24 cellular contexts compared by ENCODE assay signal in the genomic region with DNA sequence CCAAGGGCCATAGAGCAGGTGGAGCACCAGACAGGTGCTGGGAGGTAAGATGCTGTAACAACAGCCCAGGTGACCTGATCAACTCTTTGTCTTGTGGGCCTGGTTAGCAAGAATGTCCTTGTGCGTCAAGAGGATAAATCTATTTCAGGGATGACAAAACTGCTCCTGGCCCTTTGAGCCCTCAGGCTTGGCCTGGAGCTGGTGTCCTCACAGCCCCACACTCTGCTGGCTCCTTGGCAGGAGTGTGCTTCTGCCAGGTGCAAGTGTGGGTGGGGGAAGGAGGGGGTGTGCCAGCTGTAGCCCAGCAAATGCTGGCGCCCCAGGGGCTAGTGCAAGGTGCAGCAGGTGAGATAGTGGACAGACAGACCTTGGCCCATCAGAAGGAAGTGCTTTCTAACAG. TPM values are rescaled to one million over a fixed set of nuclear protein-coding genes. Genes with fewer than 3 reads are reported as not detected.
DNase-seq lines count a peak whose midpoint lies in the region; ATAC-seq and TF ChIP-seq lines count a peak whose summit lies in the region.
"Had no signal": no experiment of that assay in that cellular context is flagged by ENCODE, and none has a peak within 500 bp of the region (broad histone marks: within the 10 kb centered on the region; RNA-seq: fewer than 3 reads in every experiment).

No MANE protein-coding gene starts in this region.

- in situ Hi-C loops in gastrocnemius medialis (cut with MboI; ENCODE audit: low sequenced_read_pairs in 4 of 4): no loop called here

- H3K4me3 Mint-ChIP-seq in CD8-positive, alpha-beta memory T cell: no peak overlapping the region
- H3K4me3 Mint-ChIP-seq in activated B cell treated with CpG ODN at 0.5 μM for 24 hours: no peak overlapping the region
- no peak overlapping the region for H3K4me3 Mint-ChIP-seq in activated CD4-positive, alpha-beta T cell treated with anti-CD3 and anti-CD28 coated beads, Interleukin-2, amount 10 ng/mL, durations not matched to agents 7 days and 5 days
- H3K4me3 Mint-ChIP-seq: activated CD4-positive, alpha-beta T cell treated with anti-CD3 and anti-CD28 coated beads, Interleukin-2, amount 10 ng/mL, durations not matched to agents 24 days and 14 days; activated naive CD4-positive, alpha-beta T cell treated with anti-CD3 and anti-CD28 coated beads for 36 hours; GM23338; mesothelial cell of epicardium; naive thymus-derived CD8-positive, alpha-beta T cell; type B pancreatic cell had no signal

- H3K36me3 Mint-ChIP-seq in CD8-positive, alpha-beta memory T cell: peaks cover 6 to 62% (median 9%) of the 10 kb centered on the region in 3 donors
- H3K36me3 Mint-ChIP-seq in activated B cell treated with CpG ODN at 0.5 μM for 24 hours (ENCODE audit: low read depth): peaks cover 80% of the 10 kb centered on the region
- peaks cover 13% of the 10 kb centered on the region for H3K36me3 Mint-ChIP-seq in activated CD4-positive, alpha-beta T cell treated with anti-CD3 and anti-CD28 coated beads, Interleukin-2, amount 10 ng/mL, durations not matched to agents 7 days and 5 days (ENCODE audit: low read depth)
- H3K36me3 Mint-ChIP-seq: type B pancreatic cell had no signal

- H3K9me3 ChIP-seq in CD8-positive, alpha-beta memory T cell (ENCODE audit: low read length): no peaks in the 10 kb centered on the region
- H3K9me3 ChIP-seq in gastrocnemius medialis: no peaks in the 10 kb centered on the region
- H3K9me3 ChIP-seq: breast epithelium had no signal

- no peaks in the 10 kb centered on the region for H3K9me3 Mint-ChIP-seq in CD8-positive, alpha-beta memory T cell
- H3K9me3 Mint-ChIP-seq in activated B cell treated with CpG ODN at 0.5 μM for 24 hours: no peaks in the 10 kb centered on the region
- H3K9me3 Mint-ChIP-seq in activated CD4-positive, alpha-beta T cell treated with anti-CD3 and anti-CD28 coated beads, Interleukin-2, amount 10 ng/mL, durations not matched to agents 7 days and 5 days: no peaks in the 10 kb centered on the region
- H3K9me3 Mint-ChIP-seq: activated naive CD4-positive, alpha-beta T cell treated with anti-CD3 and anti-CD28 coated beads for 36 hours; naive thymus-derived CD8-positive, alpha-beta T cell; type B pancreatic cell had no signal

- peak overlapping the region in 5 of 8 donors; percentile 33 to 77 (median 72) for H3K27ac Mint-ChIP-seq in CD8-positive, alpha-beta memory T cell
- H3K27ac Mint-ChIP-seq in activated B cell treated with CpG ODN at 0.5 μM for 24 hours: peak overlapping the region; percentile 31
- H3K27ac Mint-ChIP-seq in activated CD4-positive, alpha-beta T cell treated with anti-CD3 and anti-CD28 coated beads, Interleukin-2, amount 10 ng/mL, durations not matched to agents 7 days and 5 days: no peak overlapping the region
- H3K27ac Mint-ChIP-seq: activated naive CD4-positive, alpha-beta T cell treated with anti-CD3 and anti-CD28 coated beads for 36 hours; GM23338; mesothelial cell of epicardium; type B pancreatic cell had no signal

- CTCF ChIA-PET in CD8-positive, alpha-beta memory T cell (lab: Charles Lee): no interaction called here
- CTCF ChIA-PET in activated B cell treated with CpG ODN at 0.5 μM for 24 hours (lab: Charles Lee): no interaction called here
- CTCF ChIA-PET in activated CD4-positive, alpha-beta T cell treated with anti-CD3 and anti-CD28 coated beads, Interleukin-2, amount 10 ng/mL, durations not matched to agents 7 days and 5 days (lab: Charles Lee): no interaction called here

- no peak for TF ChIP-seq POLR2A in gastrocnemius medialis (IDR thresholded peaks at IDR 0.05)

- no peaks in the 10 kb centered on the region for H3K27me3 ChIP-seq in CD8-positive, alpha-beta memory T cell (ENCODE audit: insufficient read depth, low read length, poor library complexity, severe bottlenecking)
- H3K27me3 ChIP-seq in gastrocnemius medialis: no peaks in the 10 kb centered on the region
- H3K27me3 ChIP-seq: breast epithelium had no signal

- no peak overlapping the region for H3K27ac ChIP-seq in CD8-positive, alpha-beta memory T cell (ENCODE audit: low read depth, low read length)
- peak overlapping the region in 3 of 4 donors; percentile 34 to 73 (median 68) for H3K27ac ChIP-seq in gastrocnemius medialis
- H3K27ac ChIP-seq: breast epithelium, C4-2B, left ventricle myocardium inferior, SK-N-MC had no signal

- H3K36me3 ChIP-seq in CD8-positive, alpha-beta memory T cell (ENCODE audit: insufficient read depth, low read length): peaks cover 9% of the 10 kb centered on the region
- H3K36me3 ChIP-seq in gastrocnemius medialis: peaks cover 0 to 51% of the 10 kb centered on the region in 2 donors
- H3K36me3 ChIP-seq: breast epithelium, left ventricle myocardium inferior had no signal

- intact Hi-C loops in activated B cell treated with CpG ODN at 0.5 μM for 24 hours (cut with micrococcal nuclease) (no loop called here), gastrocnemius medialis (cut with DNase I; ENCODE audit: low total_unique reads) (no loop called here)

- no peak for TF ChIP-seq CTCF in activated B cell treated with CpG ODN at 0.5 μM for 24 hours (IDR thresholded peaks at IDR 0.05)
- no peak for TF ChIP-seq CTCF in gastrocnemius medialis (IDR thresholded peaks at IDR 0.05 in 4 of 5, conservative IDR thresholded peaks at IDR 0.05 in 1 of 5)

- H3K4me1 ChIP-seq in CD8-positive, alpha-beta memory T cell (ENCODE audit: insufficient read depth, low read length): no peaks in the 10 kb centered on the region
- peaks cover 8 to 50% of the 10 kb centered on the region in 2 donors for H3K4me1 ChIP-seq in gastrocnemius medialis
- H3K4me1 ChIP-seq: breast epithelium, left ventricle myocardium inferior had no signal

- no peak for ATAC-seq in activated B cell treated with CpG ODN at 0.5 μM for 24 hours (ENCODE audit: low read depth)
- ATAC-seq in gastrocnemius medialis: peak; percentile 17 to 77
- ATAC-seq: naive thymus-derived CD8-positive, alpha-beta T cell had no signal

- H3K4me1 Mint-ChIP-seq in CD8-positive, alpha-beta memory T cell: peaks cover 19 to 62% (median 38%) of the 10 kb centered on the region in 3 donors
- H3K4me1 Mint-ChIP-seq in activated B cell treated with CpG ODN at 0.5 μM for 24 hours: peaks cover 75% of the 10 kb centered on the region
- peaks cover 6% of the 10 kb centered on the region for H3K4me1 Mint-ChIP-seq in activated CD4-positive, alpha-beta T cell treated with anti-CD3 and anti-CD28 coated beads, Interleukin-2, amount 10 ng/mL, durations not matched to agents 7 days and 5 days
- H3K4me1 Mint-ChIP-seq: mesothelial cell of epicardium had no signal

- DNase-seq in CD8-positive, alpha-beta memory T cell: no peak
- DNase-seq in NCI-H1105 (lab: John Stamatoyannopoulos, UW) (peak; percentile 46), activated B cell treated with CpG ODN at 0.5 μM for 24 hours (no peak), gastrocnemius medialis (peak in 1 of 2 donors; percentile 71), HK-2 (ENCODE audit: unreplicated experiment) (no peak), medulla oblongata (ENCODE audit: extremely low spot score) (no peak)
- DNase-seq in activated CD4-positive, alpha-beta T cell treated with anti-CD3 and anti-CD28 coated beads, Interleukin-2, amount 10 ng/mL, durations not matched to agents 7 days and 5 days: no peak
- DNase-seq: activated CD4-positive, alpha-beta T cell treated with anti-CD3 and anti-CD28 coated beads, Interleukin-2, amount 10 ng/mL, durations not matched to agents 24 days and 14 days; activated naive CD4-positive, alpha-beta T cell treated with anti-CD3 and anti-CD28 coated beads for 36 hours; amniotic stem cell; DMS 273 treated with DMSO at 0.1 percent for 48 hours; Karpas-422; left ventricle myocardium inferior; naive thymus-derived CD8-positive, alpha-beta T cell; NCI-H1930; NCI-H345; NCI-H774; occipital lobe had no signal

- no peak overlapping the region for H3K4me3 ChIP-seq in CD8-positive, alpha-beta memory T cell (ENCODE audit: low read length)
- no peak overlapping the region for H3K4me3 ChIP-seq in gastrocnemius medialis
- H3K4me3 ChIP-seq: breast epithelium, GM23338, left ventricle myocardium inferior, SK-N-MC had no signal

- POLR2A ChIA-PET in CD8-positive, alpha-beta memory T cell (lab: Charles Lee): no interaction called here
- POLR2A ChIA-PET in activated B cell treated with CpG ODN at 0.5 μM for 24 hours (lab: Charles Lee): interaction anchor here (1.5 kb wide), 1 partner anchor 16 kb away, joined by 3 read pairs; no protein-coding TSS in a partner anchor
- POLR2A ChIA-PET in activated CD4-positive, alpha-beta T cell treated with anti-CD3 and anti-CD28 coated beads, Interleukin-2, amount 10 ng/mL, durations not matched to agents 7 days and 5 days (lab: Charles Lee): no interaction called here

- no peaks in the 10 kb centered on the region for H3K27me3 Mint-ChIP-seq in CD8-positive, alpha-beta memory T cell
- no peaks in the 10 kb centered on the region for H3K27me3 Mint-ChIP-seq in activated B cell treated with CpG ODN at 0.5 μM for 24 hours
- H3K27me3 Mint-ChIP-seq in activated CD4-positive, alpha-beta T cell treated with anti-CD3 and anti-CD28 coated beads, Interleukin-2, amount 10 ng/mL, durations not matched to agents 7 days and 5 days: no peaks in the 10 kb centered on the region
- H3K27me3 Mint-ChIP-seq: activated CD4-positive, alpha-beta T cell treated with anti-CD3 and anti-CD28 coated beads, Interleukin-2, amount 10 ng/mL, durations not matched to agents 24 days and 14 days; naive thymus-derived CD8-positive, alpha-beta T cell; type B pancreatic cell had no signal

RNA-seq across cellular contexts. Expression of a gene that starts 19.5 kb away (rescaled TPM):
- 10 to 100 TPM; 10.8 to 12.2 TPM for total RNA-seq in CD8-positive, alpha-beta memory T cell
- polyA plus RNA-seq in CD8-positive, alpha-beta memory T cell: 12.0 TPM
- total RNA-seq in activated B cell treated with CpG ODN at 0.5 μM for 24 hours (99.5 and 116 TPM in 2 replicates), gastrocnemius medialis (100 to 1,000 TPM; 104 to 185 (median 112) TPM)
- total RNA-seq in activated CD4-positive, alpha-beta T cell treated with anti-CD3 and anti-CD28 coated beads, Interleukin-2, amount 10 ng/mL, durations not matched to agents 7 days and 5 days: 10 to 100 TPM; 20.3 to 20.8 TPM
